ENCODE assay signal across 14 cellular contexts in genomic region chr2:120498576-120499394, GRCh38.
DNase-seq lines count a peak whose midpoint lies in the region; ATAC-seq and TF ChIP-seq lines count a peak whose summit lies in the region.
"Had no signal": no experiment of that assay in that cellular context is flagged by ENCODE, and none has a peak within 500 bp of the region (broad histone marks: within the 10 kb centered on the region; RNA-seq: fewer than 3 reads in every experiment).

No MANE protein-coding gene starts in this region.

- ATAC-seq in Right ventricle myocardium inferior (no peak), left cardiac atrium (no peak)

- H3K4me3 Mint-ChIP-seq in endodermal cell: no peak overlapping the region
- H3K4me3 Mint-ChIP-seq: CD4-positive, alpha-beta T cell; H9 had no signal

- H3K9me3 ChIP-seq in Loucy (ENCODE audit: insufficient read depth, low read depth, low read length): no peaks in the 10 kb centered on the region
- H3K9me3 ChIP-seq in endodermal cell (ENCODE audit: control insufficient read depth, low read length): no peaks in the 10 kb centered on the region
- H3K9me3 ChIP-seq in spleen: no peaks in the 10 kb centered on the region

- no peak for TF ChIP-seq POLR2A in spleen (IDR thresholded peaks at IDR 0.05)

- H3K36me3 ChIP-seq in Loucy (ENCODE audit: insufficient read depth, low read length) (no peaks in the 10 kb centered on the region), endodermal cell (ENCODE audit: control insufficient read depth, insufficient read depth, low read length) (no peaks in the 10 kb centered on the region), spleen (no peaks in the 10 kb centered on the region)

- no peak overlapping the region for H3K27ac Mint-ChIP-seq in endodermal cell
- H3K27ac Mint-ChIP-seq: CD4-positive, alpha-beta T cell; H9 had no signal

- no peaks in the 10 kb centered on the region for H3K9me3 Mint-ChIP-seq in endodermal cell
- H3K9me3 Mint-ChIP-seq: CD4-positive, alpha-beta T cell; H9 had no signal

- no peaks in the 10 kb centered on the region for H3K36me3 Mint-ChIP-seq in endodermal cell (ENCODE audit: low read depth)

- 83 to 97% methylated on average over 5 to 13 of the region's 13 CpGs for WGBS in endodermal cell (ENCODE audit: insufficient coverage in 1 of 2, insufficient read length in 1 of 2), 2 experiments
- 72 to 82% (median 78%) methylated on average over 13 of the region's 13 CpGs for WGBS in spleen, 5 donors

- H3K4me2 ChIP-seq in Loucy (ENCODE audit: low read depth, low read length, poor library complexity, severe bottlenecking): no peak overlapping the region

- intact Hi-C loops in Right ventricle myocardium inferior (cut with DNase I): no loop called here
- intact Hi-C loops in left cardiac atrium (cut with DNase I): no loop called here
- intact Hi-C loops in spleen (cut with DNase I; ENCODE audit: low total_unique reads): no loop called here

- DNase-seq in Right ventricle myocardium inferior (ENCODE audit: missing footprints) (peak; percentile 37), left cardiac atrium (no peak), endodermal cell (no peak), spleen (peak; percentile 63), GM19240 (ENCODE audit: insufficient read length, low spot score) (no peak), cerebellum (ENCODE audit: low spot score) (no peak)
- no peak for DNase-seq in activated CD4-positive, alpha-beta T cell treated with anti-CD3 and anti-CD28 coated beads for 4 hours
- DNase-seq: Calu3; CD4-positive, alpha-beta T cell; DMS 273 treated with DMSO at 0.1 percent for 48 hours; H9; IMR-90 had no signal

- H3K9ac ChIP-seq in Loucy (ENCODE audit: low read depth, low read length, poor library complexity, severe bottlenecking) (no peak overlapping the region), endodermal cell (ENCODE audit: extremely low read depth, low read length, poor library complexity, severe bottlenecking) (no peak overlapping the region)

- no peaks in the 10 kb centered on the region for H3K4me1 Mint-ChIP-seq in endodermal cell

- H3K27me3 Mint-ChIP-seq in endodermal cell (ENCODE audit: insufficient read depth): peaks cover 9% of the 10 kb centered on the region
- H3K27me3 Mint-ChIP-seq: CD4-positive, alpha-beta T cell had no signal

- no peaks in the 10 kb centered on the region for H3F3A ChIP-seq in Loucy (ENCODE audit: low read depth)

- H3K27ac ChIP-seq in endodermal cell (ENCODE audit: low read depth, low read length): no peak overlapping the region
- H3K27ac ChIP-seq in spleen: no peak overlapping the region
- H3K27ac ChIP-seq: 22Rv1 had no signal

- H3K4me3 ChIP-seq in Loucy (ENCODE audit: low read length, poor library complexity, severe bottlenecking) (no peak overlapping the region), endodermal cell (ENCODE audit: low read length) (no peak overlapping the region), spleen (no peak overlapping the region)

- peaks cover 9% of the 10 kb centered on the region for H3K4me1 ChIP-seq in Loucy (ENCODE audit: insufficient read depth, low read length, poor library complexity, severe bottlenecking)
- H3K4me1 ChIP-seq in endodermal cell (ENCODE audit: control insufficient read depth, insufficient read depth, low read length): no peaks in the 10 kb centered on the region
- H3K4me1 ChIP-seq in spleen: no peaks in the 10 kb centered on the region

- H3K9me2 ChIP-seq in Loucy (replicated peaks; ENCODE audit: low read depth, low read length): no peaks in the 10 kb centered on the region

- no peak overlapping the region for H2AFZ ChIP-seq in Loucy (ENCODE audit: low read length)

- TF ChIP-seq CTCF in Loucy (conservative IDR thresholded peaks at IDR 0.05; ENCODE audit: low read length): peak; percentile 23; the same call in 1 of the 2 replicates
- TF ChIP-seq CTCF in endodermal cell (conservative IDR thresholded peaks at IDR 0.05): peak; percentile 20
- TF ChIP-seq CTCF in spleen (IDR thresholded peaks at IDR 0.05 in 8 of 11, conservative IDR thresholded peaks at IDR 0.05 in 3 of 11): no peak

- H3K27me3 ChIP-seq in Loucy (ENCODE audit: insufficient read depth, low read length, poor library complexity, severe bottlenecking): no peaks in the 10 kb centered on the region
- H3K27me3 ChIP-seq in endodermal cell (ENCODE audit: control insufficient read depth, insufficient read depth, low read length, poor library complexity, severe bottlenecking): peaks cover 7% of the 10 kb centered on the region
- peaks cover 0 to 83% (median 0%) of the 10 kb centered on the region in 7 donors for H3K27me3 ChIP-seq in spleen (replicated peaks in 1 of 7)

- no peaks in the 10 kb centered on the region for H3K79me2 ChIP-seq in Loucy (ENCODE audit: insufficient read depth, low read length)

- no peaks in the 10 kb centered on the region for H4K20me1 ChIP-seq in Loucy (ENCODE audit: insufficient read depth, low read length, poor library complexity, severe bottlenecking)

Comparison
In these comparisons a context has a peak if more than half of its experiments do, and no peak if none do; other contexts are left out.
1. DNase-seq: peak in Right ventricle myocardium inferior (single experiment) and spleen (single experiment); none in left cardiac atrium (single experiment), endodermal cell (single experiment), GM19240 (single experiment), activated CD4-positive, alpha-beta T cell treated with anti-CD3 and anti-CD28 coated beads for 4 hours (0 of 2) and cerebellum (single experiment).
2. CTCF ChIP-seq: peak in Loucy (single experiment) and endodermal cell (single experiment); none in spleen (0 of 11).